In the genomic region with DNA sequence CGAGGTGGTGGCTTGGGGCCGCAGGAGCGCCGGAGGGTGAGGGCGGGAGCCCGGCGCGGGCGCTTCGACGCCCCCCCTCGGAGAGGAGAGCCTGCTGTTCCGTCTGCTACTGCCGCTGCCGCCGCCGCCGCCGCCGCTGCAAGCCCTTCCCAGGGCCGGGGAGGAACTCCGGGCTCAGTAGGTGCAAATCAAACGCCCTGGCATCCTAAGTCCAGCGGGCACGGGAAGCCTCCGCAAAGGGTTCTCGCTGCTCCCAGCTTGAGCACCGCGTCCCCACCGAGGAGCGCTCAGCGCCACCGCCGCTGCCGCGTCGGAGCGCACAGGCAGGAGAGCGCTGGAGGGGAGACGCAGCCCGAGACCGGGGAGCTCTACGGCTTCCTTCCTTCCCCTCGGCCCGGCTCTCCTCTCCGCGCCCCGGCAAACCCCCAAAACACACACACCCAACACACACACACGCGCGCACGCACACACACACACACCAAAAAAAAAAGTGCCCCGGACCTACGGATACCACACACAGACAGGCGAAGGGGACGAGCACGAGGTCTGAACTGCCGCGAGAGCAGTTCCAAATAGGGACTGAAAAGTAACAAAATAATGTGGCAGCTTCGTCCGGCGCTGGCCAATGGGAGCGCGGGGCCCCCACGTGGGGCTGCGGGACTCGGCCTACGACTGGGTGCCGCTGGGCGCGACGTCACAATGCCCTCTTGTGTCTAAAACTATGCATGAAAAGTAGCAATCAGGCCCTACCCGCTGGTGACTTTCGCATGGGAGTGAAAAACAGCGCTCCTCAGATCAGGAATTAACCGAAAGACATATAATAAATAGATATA, we compare ENCODE assay signal across 8 cellular contexts. TPM values are rescaled to one million over a fixed set of nuclear protein-coding genes. Genes with fewer than 3 reads are reported as not detected.
A peak's percentile ranks its signal among the peaks of the same experiment; 100 is the strongest.
DNase-seq lines count a peak whose midpoint lies in the region; ATAC-seq lines count a peak whose summit lies in the region.

A gene (minus strand): TSS at position 581 of the 833 bp plus-strand sequence. CDS start 1,119 bp downstream, outside the sequence.

- H3K4me1 Mint-ChIP-seq in IgD-negative memory B cell = peaks cover 23 to 30% (median 30%) of the 10 kb centered on the region in 3 donors

- H3K27ac Mint-ChIP-seq in IgD-negative memory B cell = peak within 1 kb of the TSS; percentile 94 to 99 (median 98)

- H3K9me3 Mint-ChIP-seq in IgD-negative memory B cell = no peaks in the 10 kb centered on the region

- peaks cover 15% of the 10 kb centered on the region for H3K27me3 Mint-ChIP-seq in IgD-negative memory B cell

- peak; percentile 46 for ATAC-seq in GM21528 (IDR thresholded peaks at IDR 0.05; ENCODE audit: low FRiP score, unreplicated experiment)

- peak within 1 kb of the TSS; percentile 83 for H3K27ac ChIP-seq in epithelial cell of prostate

- DNase-seq in DMS114 treated with DMSO at 0.1 percent for 48 hours (lab: John Stamatoyannopoulos, UW; ENCODE audit: unreplicated experiment) (peak; percentile 99), OCI-M2 (lab: John Stamatoyannopoulos, UW; ENCODE audit: unreplicated experiment) (peak; percentile 74), activated T-cell treated with anti-CD3 and anti-CD28 coated beads for 48 hours (ENCODE audit: low read depth) (peak; percentile 94), epithelial cell of prostate (ENCODE audit: low read depth, low spot score) (peak; percentile 87), mucosa of gallbladder (ENCODE audit: low spot score) (peak; percentile 100)
- peak; percentile 96 for DNase-seq in stimulated activated CD8-positive, alpha-beta memory T cell treated with anti-CD3 and anti-CD28 coated beads, Interleukin-4, amount 100 ng/mL, for 48 hours

- H3K4me3 Mint-ChIP-seq in IgD-negative memory B cell = peak within 1 kb of the TSS; percentile 95 to 99 (median 96)

- peaks cover 4% of the 10 kb centered on the region for H3K36me3 Mint-ChIP-seq in IgD-negative memory B cell

RNA-seq across cellular contexts. Expression of the gene that starts here (rescaled TPM):
- 88.7 TPM for polyA plus RNA-seq in IgD-negative memory B cell
- 42.5 TPM for total RNA-seq in mucosa of gallbladder

Comparison
In these comparisons a context has a peak if more than half of its experiments do, and no peak if none do; other contexts are left out.
1. Peak in every context shown above with its lines: DNase-seq, ATAC-seq and H3K27ac ChIP-seq.